In the genomic region with DNA sequence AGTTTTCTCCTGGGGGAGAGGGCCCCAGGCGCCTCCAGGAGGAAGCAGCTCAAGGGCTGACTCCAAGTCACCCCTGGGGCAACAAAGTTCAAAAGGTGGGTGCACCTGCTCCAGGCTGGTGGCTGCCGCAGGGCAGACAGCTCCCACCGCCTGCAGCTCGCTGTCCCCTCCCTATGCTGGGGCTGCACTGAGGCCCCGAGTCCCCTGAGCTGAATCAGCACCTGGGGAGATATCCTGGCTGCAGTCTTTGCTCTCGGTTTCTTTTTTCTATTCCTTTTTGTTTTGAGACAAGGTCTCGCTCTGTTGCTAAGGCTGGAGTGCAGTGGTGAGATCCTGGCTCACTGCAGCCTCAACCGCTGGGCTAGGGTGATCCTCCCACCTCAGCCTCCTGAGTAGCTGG, we compare ENCODE assay signal across 12 cellular contexts.
DNase-seq lines count a peak whose midpoint lies in the region; ATAC-seq, FAIRE-seq and TF ChIP-seq lines count a peak whose summit lies in the region.
"Had no signal": no experiment of that assay in that cellular context is flagged by ENCODE, and none has a peak within 500 bp of the region (broad histone marks: within the 10 kb centered on the region; RNA-seq: fewer than 3 reads in every experiment).

No MANE protein-coding gene starts in this region.

- no peaks in the 10 kb centered on the region for H3K36me3 ChIP-seq in kidney (ENCODE audit: control insufficient read depth in 1 of 2, insufficient read depth in 2 of 2, low read length in 2 of 2)

- intact Hi-C loops in kidney (cut with DNase I): no loop called here

- H3K9ac ChIP-seq in kidney (ENCODE audit: low read length in 2 of 2): no peak overlapping the region

- ATAC-seq in GM21447 (IDR thresholded peaks at IDR 0.05; ENCODE audit: unreplicated experiment) (peak; percentile 98), HG03095 (IDR thresholded peaks at IDR 0.05; ENCODE audit: unreplicated experiment) (peak; percentile 93), GM19452 (IDR thresholded peaks at IDR 0.05; ENCODE audit: unreplicated experiment) (no peak)

- no peak overlapping the region for H3K4me3 ChIP-seq in kidney (ENCODE audit: low read length in 2 of 2)
- H3K4me3 ChIP-seq: skin epidermis had no signal

- H3K9me3 ChIP-seq in kidney (ENCODE audit: control insufficient read depth in 1 of 2, low read length in 2 of 2): no peaks in the 10 kb centered on the region

- FAIRE-seq in GM18507 (lab: Jason Lieb, UNC): peak; percentile 72
- FAIRE-seq in kidney (lab: Jason Lieb, UNC): no peak

- H3K4me1 ChIP-seq in kidney (ENCODE audit: control insufficient read depth in 1 of 2, insufficient read depth in 1 of 2, low read depth in 1 of 2, low read length in 2 of 2): no peaks in the 10 kb centered on the region

- TF ChIP-seq CTCF in kidney (IDR thresholded peaks at IDR 0.05; ENCODE audit: borderline replicate concordance, extremely low read depth, insufficient read depth): no peak

- DNase-seq in GM18507 (ENCODE audit: extremely low spot score, insufficient read length, low read depth) (peak; percentile 36), NCI-H2107 treated with DMSO at 0.1 percent for 48 hours (lab: John Stamatoyannopoulos, UW; ENCODE audit: unreplicated experiment) (no peak), NCI-H774 (lab: John Stamatoyannopoulos, UW) (no peak), kidney (no peak)
- peak; percentile 19 for DNase-seq in activated CD8-positive, alpha-beta memory T cell treated with anti-CD3 and anti-CD28 coated beads for 24 hours
- DNase-seq: HFFc6, T-helper 1 cell had no signal

- no peak overlapping the region for H3K27ac ChIP-seq in kidney (ENCODE audit: low read depth in 2 of 2, low read length in 2 of 2)
- H3K27ac ChIP-seq: epithelial cell of prostate, skin epidermis had no signal

Comparison
In these comparisons a context has a peak if more than half of its experiments do, and no peak if none do; other contexts are left out.
1. DNase-seq: peak in GM18507 (single experiment) and activated CD8-positive, alpha-beta memory T cell treated with anti-CD3 and anti-CD28 coated beads for 24 hours (single experiment); none in NCI-H2107 treated with DMSO at 0.1 percent for 48 hours (single experiment), NCI-H774 (single experiment) and kidney (single experiment).